Comparison of ENCODE assay signal across 9 cellular contexts in the genomic region with DNA sequence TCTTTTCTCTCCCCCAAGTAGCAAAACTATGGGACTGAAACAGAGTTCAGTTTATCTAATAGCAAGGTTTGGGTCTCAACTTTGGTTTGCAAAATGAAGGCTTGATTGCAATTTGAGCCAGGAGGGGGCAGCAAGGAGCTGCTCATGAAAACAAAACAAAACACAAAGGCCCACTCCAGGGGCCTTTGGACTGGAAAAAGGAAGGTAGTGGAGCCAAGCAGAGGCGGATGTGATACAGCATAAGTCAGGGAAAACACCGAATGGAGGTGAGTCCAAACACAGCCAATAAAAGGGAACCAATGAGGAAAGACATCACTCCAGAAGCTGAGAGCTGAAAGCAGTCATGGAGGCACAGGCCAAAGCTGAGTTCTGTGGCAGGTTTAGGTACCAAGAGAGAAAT.
A peak's percentile ranks its signal among the peaks of the same experiment; 100 is the strongest.
DNase-seq lines count a peak whose midpoint lies in the region; ATAC-seq and TF ChIP-seq lines count a peak whose summit lies in the region.
"Had no signal": no experiment of that assay in that cellular context is flagged by ENCODE, and none has a peak within 500 bp of the region (broad histone marks: within the 10 kb centered on the region; RNA-seq: fewer than 3 reads in every experiment).

No MANE protein-coding gene starts in this region.

- H3K27me3 Mint-ChIP-seq in osteocyte (ENCODE audit: unreplicated experiment): peaks cover 12% of the 10 kb centered on the region
- H3K27me3 Mint-ChIP-seq: activated B cell treated with CpG ODN at 0.5 μM for 24 hours had no signal

- no peaks in the 10 kb centered on the region for H3K79me2 ChIP-seq in DND-41 (ENCODE audit: insufficient read depth, low read length)

- H3K27ac Mint-ChIP-seq in osteocyte (ENCODE audit: unreplicated experiment): no peak overlapping the region
- H3K27ac Mint-ChIP-seq: activated B cell treated with CpG ODN at 0.5 μM for 24 hours had no signal

- peak overlapping the region; percentile 53; the same call in 1 of the 2 replicates for H2AFZ ChIP-seq in DND-41 (ENCODE audit: low read depth, low read length)

- no peak overlapping the region for H3K4me2 ChIP-seq in DND-41 (ENCODE audit: insufficient read depth, low read length)

- H3K4me1 ChIP-seq in DND-41 (ENCODE audit: insufficient read depth, low read length) (no peaks in the 10 kb centered on the region), esophagus squamous epithelium (peaks cover 0 to 2% (median 0%) of the 10 kb centered on the region in 3 donors)

- H4K20me1 ChIP-seq in DND-41 (ENCODE audit: insufficient read depth, low read length): no peaks in the 10 kb centered on the region

- TF ChIP-seq CTCF in DND-41 (IDR thresholded peaks at IDR 0.05; ENCODE audit: borderline replicate concordance, extremely low read depth, low read length, poor library complexity, severe bottlenecking): peak; percentile 63
- peak in 5 of 6 experiments; percentile 54 to 73 (median 56) for TF ChIP-seq CTCF in esophagus squamous epithelium (IDR thresholded peaks at IDR 0.05)
- peak; percentile 59 for TF ChIP-seq CTCF in osteocyte (IDR thresholded peaks at IDR 0.05)

- H3K27ac ChIP-seq in DND-41 (ENCODE audit: low read length): no peak overlapping the region
- H3K27ac ChIP-seq in esophagus squamous epithelium: no peak overlapping the region

- no peaks in the 10 kb centered on the region for H3K36me3 ChIP-seq in DND-41 (ENCODE audit: insufficient read depth, low read length)
- H3K36me3 ChIP-seq in esophagus squamous epithelium: no peaks in the 10 kb centered on the region

- ATAC-seq in DND-41 (ENCODE audit: insufficient read depth, low read depth): no peak; the same call in 2 of the 3 replicates
- peak; percentile 65 for ATAC-seq in GM19468 (IDR thresholded peaks at IDR 0.05; ENCODE audit: extremely low read depth, unreplicated experiment)
- no peak for ATAC-seq in HG03139 (IDR thresholded peaks at IDR 0.05; ENCODE audit: unreplicated experiment)

- no peaks in the 10 kb centered on the region for H3K4me1 Mint-ChIP-seq in osteocyte (ENCODE audit: unreplicated experiment)
- H3K4me1 Mint-ChIP-seq: activated B cell treated with CpG ODN at 0.5 μM for 24 hours had no signal

- H3K36me3 Mint-ChIP-seq in osteocyte (ENCODE audit: unreplicated experiment): no peaks in the 10 kb centered on the region

- H3K9me3 Mint-ChIP-seq in osteocyte (ENCODE audit: unreplicated experiment): no peaks in the 10 kb centered on the region
- H3K9me3 Mint-ChIP-seq: activated B cell treated with CpG ODN at 0.5 μM for 24 hours had no signal

- no peak overlapping the region for H3K9ac ChIP-seq in DND-41 (ENCODE audit: low read depth, low read length)

- H3K9me3 ChIP-seq in DND-41 (ENCODE audit: insufficient read depth, low read length, severe bottlenecking) (no peaks in the 10 kb centered on the region), esophagus squamous epithelium (no peaks in the 10 kb centered on the region)

- H3K4me3 ChIP-seq in DND-41 (ENCODE audit: low read depth in 1 of 2, low read length in 2 of 2) (no peak overlapping the region), esophagus squamous epithelium (no peak overlapping the region)

- no peaks in the 10 kb centered on the region for H3K27me3 ChIP-seq in DND-41 (ENCODE audit: insufficient read depth, low read length, poor library complexity)
- no peaks in the 10 kb centered on the region for H3K27me3 ChIP-seq in esophagus squamous epithelium

- intact Hi-C loops in esophagus squamous epithelium (cut with DNase I): no loop called here

- DNase-seq in DND-41: peak; percentile 52
- DNase-seq in NCI-H146 (lab: John Stamatoyannopoulos, UW): peak; percentile 58
- peak; percentile 60 to 67 for DNase-seq in activated CD4-positive, alpha-beta T cell treated with anti-CD3 and anti-CD28 coated beads, Interleukin-2, amount 50 U/mL, for 48 hours
- no peak for DNase-seq in esophagus squamous epithelium (lab: John Stamatoyannopoulos, UW)
- no peak for DNase-seq in osteocyte (ENCODE audit: extremely low spot score, unreplicated experiment)
- DNase-seq in cerebellum (ENCODE audit: low spot score): no peak
- DNase-seq: activated B cell treated with CpG ODN at 0.5 μM for 24 hours had no signal

- WGBS in esophagus squamous epithelium, 2 donors: 29 to 35% methylated on average over 2 of the region's 2 CpGs

- H3K4me3 Mint-ChIP-seq in osteocyte (ENCODE audit: unreplicated experiment): no peak overlapping the region
- H3K4me3 Mint-ChIP-seq: activated B cell treated with CpG ODN at 0.5 μM for 24 hours had no signal

- no peak for TF ChIP-seq POLR2A in esophagus squamous epithelium (IDR thresholded peaks at IDR 0.05)

Comparison
In these comparisons a context has a peak if more than half of its experiments do, and no peak if none do; other contexts are left out.
1. DNase-seq: peak in DND-41 (single experiment), NCI-H146 (single experiment) and activated CD4-positive, alpha-beta T cell treated with anti-CD3 and anti-CD28 coated beads, Interleukin-2, amount 50 U/mL, for 48 hours (2 of 2); none in esophagus squamous epithelium (single experiment), osteocyte (single experiment) and cerebellum (single experiment).
2. Peak in every context shown above with its lines, with median percentiles within 50 percentile points of each other: CTCF ChIP-seq.